Comparison of ENCODE assay signal across 16 cellular contexts in genomic region chr2:46378616-46379015, GRCh38.
DNase-seq lines count a peak whose midpoint lies in the region; ATAC-seq and TF ChIP-seq lines count a peak whose summit lies in the region.
"Had no signal": no experiment of that assay in that cellular context is flagged by ENCODE, and none has a peak within 500 bp of the region (broad histone marks: within the 10 kb centered on the region; RNA-seq: fewer than 3 reads in every experiment).

No MANE protein-coding gene starts in this region.

- ATAC-seq in stimulated activated effector memory CD8-positive, alpha-beta T cell treated with anti-CD3 and anti-CD28 coated beads, Interleukin-12 subunit alpha, Interleukin-12 subunit beta, amount 100 ng/mL, for 72 hours, result no peak
- no peak for ATAC-seq in GM18519 (IDR thresholded peaks at IDR 0.05; ENCODE audit: low FRiP score, unreplicated experiment)

- H3K27ac ChIP-seq in AG04450 (ENCODE audit: low read depth, low read length), result peak overlapping the region; percentile 57
- no peak overlapping the region for H3K27ac ChIP-seq in H9 (ENCODE audit: insufficient read length, low read depth, low read length)
- H3K27ac ChIP-seq in esophagus squamous epithelium, result peak overlapping the region in 3 of 4 donors; percentile 61 to 85 (median 74)
- H3K27ac ChIP-seq: C4-2B had no signal

- H3K56ac ChIP-seq in H9 (ENCODE audit: insufficient read length, low read depth, low read length), result no peak overlapping the region

- no peak overlapping the region for H4K91ac ChIP-seq in H9 (ENCODE audit: insufficient read length, low read depth, low read length)

- POLR2A ChIA-PET in AG04450 (lab: Yijun Ruan, JAX), result interaction anchor here (0.7 to 1.4 kb wide), 3 partner anchors 56 to 377 kb away, joined by 4 to 8 read pairs (median 4); no protein-coding TSS in a partner anchor

- no peak overlapping the region for H2BK15ac ChIP-seq in H9 (ENCODE audit: low read depth, low read length)

- H3K27me3 Mint-ChIP-seq in H9 (ENCODE audit: low read depth), result no peaks in the 10 kb centered on the region

- no peak overlapping the region for H2BK12ac ChIP-seq in H9 (ENCODE audit: insufficient read length, low read depth, low read length)

- H4K20me1 ChIP-seq in H9 (ENCODE audit: control insufficient read depth, insufficient read depth, insufficient read length), result no peaks in the 10 kb centered on the region

- H3T11ph ChIP-seq in H9 (ENCODE audit: low read length), result no peak overlapping the region

- H3K36me3 Mint-ChIP-seq in H9 (ENCODE audit: insufficient read depth in 1 of 3, low read depth in 3 of 3), result no peaks in the 10 kb centered on the region
- peaks cover 100% of the 10 kb centered on the region for H3K36me3 Mint-ChIP-seq in stimulated activated effector memory CD8-positive, alpha-beta T cell treated with anti-CD3 and anti-CD28 coated beads, Interleukin-12 subunit alpha, Interleukin-12 subunit beta, amount 100 ng/mL, for 72 hours
- H3K36me3 Mint-ChIP-seq: IgD-negative memory B cell had no signal

- H3K4me3 Mint-ChIP-seq in H9, result no peak overlapping the region
- H3K4me3 Mint-ChIP-seq in stimulated activated effector memory CD8-positive, alpha-beta T cell treated with anti-CD3 and anti-CD28 coated beads, Interleukin-12 subunit alpha, Interleukin-12 subunit beta, amount 100 ng/mL, for 72 hours, result no peak overlapping the region
- H3K4me3 Mint-ChIP-seq: IgD-negative memory B cell had no signal

- H3K4me3 ChIP-seq in AG04450 (ENCODE audit: low read depth, low read length), result no peak overlapping the region
- H3K4me3 ChIP-seq in esophagus squamous epithelium, result no peak overlapping the region

- no peak for TF ChIP-seq POLR2A in esophagus squamous epithelium (IDR thresholded peaks at IDR 0.05)

- CTCF ChIA-PET in AG04450 (lab: Charles Lee), result interaction anchor here (0.8 to 1.5 kb wide), 2 partner anchors 12 to 385 kb away, joined by 3 to 6 read pairs; no protein-coding TSS in a partner anchor

- H3K79me2 ChIP-seq in H9 (ENCODE audit: insufficient read depth, low read length), result no peaks in the 10 kb centered on the region

- no peak for DNase-seq in AG04450 (ENCODE audit: low read depth, low spot score)
- peak; percentile 8 for DNase-seq in H9
- DNase-seq in esophagus squamous epithelium (lab: John Stamatoyannopoulos, UW), result no peak
- no peak for DNase-seq in stimulated activated effector memory CD8-positive, alpha-beta T cell treated with anti-CD3 and anti-CD28 coated beads, Interleukin-12 subunit alpha, Interleukin-12 subunit beta, amount 100 ng/mL, for 72 hours (ENCODE audit: low spot score in 2 of 2)
- DNase-seq in retina, result no peak
- no peak for DNase-seq in cerebellar cortex (ENCODE audit: low spot score)
- DNase-seq: ACHN, AML-193, H7, MM.1S, NCI-H1092 treated with DMSO at 0.1 percent for 48 hours, NCI-H2081, Right ventricle myocardium superior had no signal

- no peak overlapping the region for H3K4me2 ChIP-seq in H9 (ENCODE audit: insufficient read depth, insufficient read length, low read length)

- no peak overlapping the region for H2BK20ac ChIP-seq in H9 (ENCODE audit: low read depth, low read length, poor library complexity, severe bottlenecking)

- no peaks in the 10 kb centered on the region for H3K4me1 Mint-ChIP-seq in H9
- peaks cover 5% of the 10 kb centered on the region for H3K4me1 Mint-ChIP-seq in stimulated activated effector memory CD8-positive, alpha-beta T cell treated with anti-CD3 and anti-CD28 coated beads, Interleukin-12 subunit alpha, Interleukin-12 subunit beta, amount 100 ng/mL, for 72 hours
- H3K4me1 Mint-ChIP-seq: IgD-negative memory B cell had no signal

- no peaks in the 10 kb centered on the region for H3K9me3 Mint-ChIP-seq in H9
- H3K9me3 Mint-ChIP-seq in stimulated activated effector memory CD8-positive, alpha-beta T cell treated with anti-CD3 and anti-CD28 coated beads, Interleukin-12 subunit alpha, Interleukin-12 subunit beta, amount 100 ng/mL, for 72 hours, result no peaks in the 10 kb centered on the region
- H3K9me3 Mint-ChIP-seq: IgD-negative memory B cell had no signal

- H2AFZ ChIP-seq in H9 (ENCODE audit: low read length), result no peak overlapping the region

- no CpG with 5 or more reads among the region's 3 CpGs for WGBS in H9 (ENCODE audit: extremely low coverage, insufficient read length, low lambda C conversion rate)
- 45 to 59% methylated on average over 3 of the region's 3 CpGs for WGBS in esophagus squamous epithelium, 2 donors

- no peak overlapping the region for H2BK5ac ChIP-seq in H9 (ENCODE audit: insufficient read length, low read length)

- no peak overlapping the region for H3K14ac ChIP-seq in H9 (ENCODE audit: insufficient read depth, low read length)

- no peak overlapping the region for H3K23ac ChIP-seq in H9 (ENCODE audit: insufficient read length, low read depth, low read length)

- H4K5ac ChIP-seq in H9 (ENCODE audit: insufficient read length, low read depth, low read length), result no peak overlapping the region

- no peaks in the 10 kb centered on the region for H3K4me1 ChIP-seq in H9 (ENCODE audit: insufficient read depth, low read length)
- peaks cover 25 to 54% (median 34%) of the 10 kb centered on the region in 3 donors for H3K4me1 ChIP-seq in esophagus squamous epithelium

- no peak overlapping the region for H3K27ac Mint-ChIP-seq in H9
- peak overlapping the region; percentile 57 for H3K27ac Mint-ChIP-seq in stimulated activated effector memory CD8-positive, alpha-beta T cell treated with anti-CD3 and anti-CD28 coated beads, Interleukin-12 subunit alpha, Interleukin-12 subunit beta, amount 100 ng/mL, for 72 hours

- H3K27me3 ChIP-seq in AG04450 (ENCODE audit: control insufficient read depth, insufficient read depth, low read length) (no peaks in the 10 kb centered on the region), H9 (ENCODE audit: insufficient read depth, low read length) (no peaks in the 10 kb centered on the region), esophagus squamous epithelium (no peaks in the 10 kb centered on the region)

- no peak overlapping the region for H3K9ac ChIP-seq in H9 (ENCODE audit: extremely low read depth, insufficient read length, low read length)

- no peak overlapping the region for H2BK120ac ChIP-seq in H9 (ENCODE audit: low read depth, low read length, poor library complexity, severe bottlenecking)

- intact Hi-C loops in esophagus squamous epithelium (cut with DNase I), result no loop called here

- H3K36me3 ChIP-seq in esophagus squamous epithelium, result peaks cover 37 to 100% (median 53%) of the 10 kb centered on the region in 3 donors

- no peaks in the 10 kb centered on the region for H3K23me2 ChIP-seq in H9 (ENCODE audit: insufficient read length, low read depth, low read length, poor library complexity, severe bottlenecking)

- H3K79me1 ChIP-seq in H9 (ENCODE audit: insufficient read depth, low read depth, low read length, poor library complexity, severe bottlenecking), result no peaks in the 10 kb centered on the region

- TF ChIP-seq CTCF in AG04450 (IDR thresholded peaks at IDR 0.05; ENCODE audit: low read depth, low read length) (no peak), H9 (conservative IDR thresholded peaks at IDR 0.05) (no peak), esophagus squamous epithelium (IDR thresholded peaks at IDR 0.05) (no peak)

- H3K9me3 ChIP-seq in AG04450 (ENCODE audit: control insufficient read depth, insufficient read depth, low read length), result no peaks in the 10 kb centered on the region
- no peaks in the 10 kb centered on the region for H3K9me3 ChIP-seq in H9 (ENCODE audit: control insufficient read depth, low read depth, low read length)
- no peaks in the 10 kb centered on the region for H3K9me3 ChIP-seq in esophagus squamous epithelium

- H3K18ac ChIP-seq in H9 (ENCODE audit: insufficient read length, low read depth, low read length), result no peak overlapping the region

- H3K4ac ChIP-seq in H9 (ENCODE audit: low read depth, low read length), result no peak overlapping the region

- H2AK5ac ChIP-seq in H9 (ENCODE audit: insufficient read length, low read length), result no peak overlapping the region

- no peak overlapping the region for H4K8ac ChIP-seq in H9 (replicated peaks; ENCODE audit: insufficient read length, low read depth, low read length)
